Comparison of ENCODE assay signal across 7 cellular contexts in genomic region chr6:101393291-101394251, GRCh38. TPM values are rescaled to one million over a fixed set of nuclear protein-coding genes. Genes with fewer than 3 reads are reported as not detected.
DNase-seq lines count a peak whose midpoint lies in the region; ATAC-seq, FAIRE-seq and TF ChIP-seq lines count a peak whose summit lies in the region.

Gene GRIK2 (plus strand): TSS chr6:101393708.

- H3K27me3 ChIP-seq in HepG2 (ENCODE audit: control insufficient read depth in 1 of 2, insufficient read depth in 2 of 2, low read length in 2 of 2) = peaks cover 5 to 29% of the 10 kb centered on the region in 2 experiments

- no peak for TF ChIP-seq EP300 in HepG2 (IDR thresholded peaks at IDR 0.05; ENCODE audit: low read depth in 2 of 2, low read length in 2 of 2)
- TF ChIP-seq EP300 in HepG2 (CRISPR knock-in tag; IDR thresholded peaks at IDR 0.05; ENCODE audit: borderline replicate concordance) = no peak

- H3K4me3 ChIP-seq in choroid plexus epithelial cell (ENCODE audit: low read depth, low read length) = peak within 1 kb of the TSS; percentile 54
- no peak within 1 kb of the TSS for H3K4me3 ChIP-seq in HepG2 (replicated peaks in 1 of 3; ENCODE audit: insufficient read depth in 1 of 3, low read depth in 2 of 3, low read length in 3 of 3)

- H2AFZ ChIP-seq in HepG2 (ENCODE audit: low read length) = no peak within 1 kb of the TSS

- no peaks in the 10 kb centered on the region for H3K4me1 ChIP-seq in HepG2 (ENCODE audit: insufficient read depth, low read length)

- no peak for TF ChIP-seq POLR2A in HepG2 (IDR thresholded peaks at IDR 0.05; ENCODE audit: insufficient read depth in 1 of 2, low read depth in 2 of 2, low read length in 2 of 2)

- H3K36me3 ChIP-seq in HepG2 (replicated peaks in 1 of 2; ENCODE audit: control insufficient read depth in 1 of 2, insufficient read depth in 2 of 2, low read length in 2 of 2) = no peaks in the 10 kb centered on the region

- no peak for TF ChIP-seq RAD21 in HepG2 (CRISPR knock-in tag; IDR thresholded peaks at IDR 0.05)

- H3K27ac ChIP-seq in HepG2 (ENCODE audit: extremely low read length, insufficient read depth, low read length) = no peak within 1 kb of the TSS

- peak; percentile 66 for ATAC-seq in GM18867 (IDR thresholded peaks at IDR 0.05; ENCODE audit: unreplicated experiment)
- peak; percentile 76 for ATAC-seq in HG03139 (IDR thresholded peaks at IDR 0.05; ENCODE audit: unreplicated experiment)
- ATAC-seq in HepG2 = peak; percentile 80
- ATAC-seq in activated CD4-positive, CD25-positive, alpha-beta regulatory T cell treated with anti-CD3 and anti-CD28 coated beads, Interleukin-2, amount 50 U/mL, for 24 hours = no peak

- DNase-seq in NCI-H748 treated with DMSO at 0.1 percent for 48 hours (lab: John Stamatoyannopoulos, UW) (peak; percentile 69), choroid plexus epithelial cell (ENCODE audit: low read depth) (no peak), HepG2 (ENCODE audit: low spot score) (no peak), urothelium cell line (ENCODE audit: low spot score) (peak; percentile 56)

- no peaks in the 10 kb centered on the region for H4K20me1 ChIP-seq in HepG2 (ENCODE audit: insufficient read depth, low read length)

- TF ChIP-seq CTCF in choroid plexus epithelial cell (conservative IDR thresholded peaks at IDR 0.05; ENCODE audit: low read depth, low read length) (peak; percentile 46), HepG2 (CRISPR knock-in tag; IDR thresholded peaks at IDR 0.05) (0 out of 2 replicates have a peak, but pooled peaks have one; percentile 5)

- H3K79me2 ChIP-seq in HepG2 (ENCODE audit: insufficient read depth, low read length) = no peaks in the 10 kb centered on the region

- in situ Hi-C loops in HepG2 (cut with HindIII; ENCODE audit: extremely low pct_ligation_motif_present, low pct_unique_long_range_greater_than_20kb) = no loop called here

- CTCF ChIA-PET in HepG2 (lab: Yijun Ruan, JAX; ENCODE audit: low intra/inter-chr PET ratio, low total read pairs) = no interaction called here

- H3K9ac ChIP-seq in HepG2 (ENCODE audit: insufficient read depth, low read depth, low read length) = no peak within 1 kb of the TSS

- no TSS peak for BruUV-seq in HepG2 (replicated peaks; lab: Mats Ljungman, UMichigan)

- POLR2A ChIA-PET in HepG2 (lab: Yijun Ruan, JAX) = no interaction called here

- FAIRE-seq in HepG2 (lab: Jason Lieb, UNC) (no peak), urothelium cell line (lab: Jason Lieb, UNC) (no peak)

- 0 out of 2 replicates have a peak within 1 kb of the TSS, but pooled peaks have one; percentile 1 for H3K4me2 ChIP-seq in HepG2 (ENCODE audit: low read depth, low read length)

- intact Hi-C loops in HepG2 (cut with micrococcal nuclease; ENCODE audit: unreplicated experiment) = no loop called here

- H3K9me3 ChIP-seq in HepG2 (ENCODE audit: low read length) = no peaks in the 10 kb centered on the region

- WGBS in HepG2 (ENCODE audit: low lambda C conversion rate) = 9% methylated on average over 10 of the region's 71 CpGs

TF ChIP-seq in HepG2, 621 proteins besides CTCF, POLR2A, EP300 and RAD21:
- TF ChIP-seq JUND (CRISPR knock-in tag; IDR thresholded peaks at IDR 0.05) (no peak), HDAC6 (IDR thresholded peaks at IDR 0.05; ENCODE audit: low read depth, low read length) (no peak), DZIP1 (CRISPR knock-in tag; IDR thresholded peaks at IDR 0.05) (no peak), ZNF619 (CRISPR knock-in tag; IDR thresholded peaks at IDR 0.05) (no peak), STAG1 (CRISPR knock-in tag; IDR thresholded peaks at IDR 0.05) (0 out of 2 replicates have a peak, but pooled peaks have one; percentile 4), ATF4 (CRISPR knock-in tag; IDR thresholded peaks at IDR 0.05) (no peak)
- TF ChIP-seq, protein P1, sequence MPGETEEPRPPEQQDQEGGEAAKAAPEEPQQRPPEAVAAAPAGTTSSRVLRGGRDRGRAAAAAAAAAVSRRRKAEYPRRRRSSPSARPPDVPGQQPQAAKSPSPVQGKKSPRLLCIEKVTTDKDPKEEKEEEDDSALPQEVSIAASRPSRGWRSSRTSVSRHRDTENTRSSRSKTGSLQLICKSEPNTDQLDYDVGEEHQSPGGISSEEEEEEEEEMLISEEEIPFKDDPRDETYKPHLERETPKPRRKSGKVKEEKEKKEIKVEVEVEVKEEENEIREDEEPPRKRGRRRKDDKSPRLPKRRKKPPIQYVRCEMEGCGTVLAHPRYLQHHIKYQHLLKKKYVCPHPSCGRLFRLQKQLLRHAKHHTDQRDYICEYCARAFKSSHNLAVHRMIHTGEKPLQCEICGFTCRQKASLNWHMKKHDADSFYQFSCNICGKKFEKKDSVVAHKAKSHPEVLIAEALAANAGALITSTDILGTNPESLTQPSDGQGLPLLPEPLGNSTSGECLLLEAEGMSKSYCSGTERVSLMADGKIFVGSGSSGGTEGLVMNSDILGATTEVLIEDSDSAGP (CRISPR knock-in tag; IDR thresholded peaks at IDR 0.05; ENCODE audit: borderline replicate concordance) = peak; percentile 90

RNA-seq across cellular contexts. Expression of gene GRIK2, which starts in this region (rescaled TPM):
- total RNA-seq in HepG2 (2016; rRNA removed; fragmentation: Illumina TruSeq; extraction: Trizol) = not detected in 2 replicates
- total RNA-seq in HepG2 (2016; cell fraction: cytosol; rRNA removed; fragmentation: Illumina TruSeq; extraction: Trizol; ENCODE audit: low read depth) = not detected in 2 replicates
- not detected in 2 replicates for total RNA-seq in HepG2 (2016; cell fraction: insoluble cytoplasmic fraction; rRNA removed; fragmentation: Illumina TruSeq; extraction: Trizol)
- total RNA-seq in HepG2 (2016; cell fraction: membrane; rRNA removed; fragmentation: Illumina TruSeq; extraction: Trizol) = not detected in 2 replicates
- total RNA-seq in HepG2 (2016; cell fraction: nucleus; rRNA removed; fragmentation: Illumina TruSeq; extraction: Trizol) = not detected in 2 replicates
- not detected in 2 replicates for polyA plus RNA-seq in HepG2 (2011; rRNA removed)
- polyA plus RNA-seq in HepG2 (2011; cell fraction: cytosol; rRNA removed) = not detected in 2 replicates
- polyA plus RNA-seq in HepG2 (2011; cell fraction: nucleus; rRNA removed) = not detected in 2 replicates
- not detected in 2 replicates for polyA plus RNA-seq in HepG2 (2012)
- polyA plus RNA-seq in HepG2 (2016; cell fraction: cytosol; fragmentation: Illumina TruSeq; extraction: Trizol; ENCODE audit: low read depth) = not detected in 2 replicates
- polyA plus RNA-seq in HepG2 (2016; cell fraction: insoluble cytoplasmic fraction; fragmentation: Illumina TruSeq; extraction: Trizol; ENCODE audit: low read depth) = not detected in 2 replicates
- not detected in 2 replicates for polyA plus RNA-seq in HepG2 (2016; cell fraction: membrane; fragmentation: Illumina TruSeq; extraction: Trizol; ENCODE audit: low read depth)
- not detected in 2 replicates for polyA plus RNA-seq in HepG2 (2016; cell fraction: nucleus; fragmentation: Illumina TruSeq; extraction: Trizol; ENCODE audit: insufficient read depth, low read depth)
- polyA minus RNA-seq in HepG2 (2011; rRNA and poly(A)+ RNA removed; ENCODE audit: low replicate concordance) = 8.3 TPM in 1 of 2 replicates, not detected in the other
- not detected in 2 replicates for polyA minus RNA-seq in HepG2 (2011; cell fraction: cytosol; rRNA and poly(A)+ RNA removed)
- polyA minus RNA-seq in HepG2 (2011; cell fraction: nucleus; rRNA and poly(A)+ RNA removed) = not detected in 2 replicates

Comparison
In these comparisons a context has a peak if more than half of its experiments do, and no peak if none do; other contexts are left out.
1. ATAC-seq: peak in GM18867 (single experiment), HG03139 (single experiment) and HepG2 (single experiment); none in activated CD4-positive, CD25-positive, alpha-beta regulatory T cell treated with anti-CD3 and anti-CD28 coated beads, Interleukin-2, amount 50 U/mL, for 24 hours (0 of 2).
2. DNase-seq: peak in NCI-H748 treated with DMSO at 0.1 percent for 48 hours (single experiment) and urothelium cell line (single experiment); none in choroid plexus epithelial cell (single experiment) and HepG2 (single experiment).